In the genomic region with DNA sequence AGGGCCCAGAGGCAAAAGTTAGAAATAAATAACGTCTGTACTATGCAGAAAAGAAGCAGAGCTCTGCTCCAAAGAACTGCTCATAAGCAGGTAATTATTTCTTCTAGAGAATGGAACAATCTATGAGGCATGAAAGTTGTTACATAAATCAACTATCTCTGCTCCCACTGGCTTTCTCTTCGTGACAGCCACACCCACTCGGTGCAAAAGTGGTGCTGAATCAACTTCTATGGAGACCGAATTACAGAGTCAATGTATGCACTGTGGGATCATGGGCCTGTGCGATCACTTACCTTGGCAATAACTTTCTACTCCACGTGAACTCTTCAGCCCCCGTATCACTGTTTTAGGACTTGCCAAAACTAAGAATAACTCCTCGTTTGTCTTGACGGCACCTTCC, we compare ENCODE assay signal across 23 cellular contexts.
A peak's percentile ranks its signal among the peaks of the same experiment; 100 is the strongest.
DNase-seq lines count a peak whose midpoint lies in the region; TF ChIP-seq lines count a peak whose summit lies in the region.
"Had no signal": no experiment of that assay in that cellular context is flagged by ENCODE, and none has a peak within 500 bp of the region (broad histone marks: within the 10 kb centered on the region; RNA-seq: fewer than 3 reads in every experiment).

No MANE protein-coding gene starts in this region.

- DNase-seq in MG63 = peak; percentile 4
- no peak for DNase-seq in epithelial cell of prostate (ENCODE audit: low read depth, low spot score)
- DNase-seq in osteoblast (ENCODE audit: insufficient read length, low spot score, missing footprints) = no peak
- DNase-seq in GM13976 (ENCODE audit: low spot score) = no peak
- no peak for DNase-seq in activated effector memory CD4-positive, alpha-beta T cell treated with anti-CD3 and anti-CD28 coated beads, Interleukin-2, amount 50 U/mL, for 16 hours
- DNase-seq in trophoblast cell = no peak
- DNase-seq in activated T-helper 1 cell treated with anti-CD3 and anti-CD28 coated beads, Interleukin-12 subunit alpha, Interleukin-12 subunit beta, Interleukin-2, Interleukin-4 antibody, amounts not matched to agents 30 ng/mL and 10 ng/mL and 1 ng/mL, durations not matched to agents 14 hours and 24 hours and 36 hours (ENCODE audit: low spot score) = no peak
- DNase-seq: activated CD4-positive, alpha-beta T cell treated with anti-CD3 and anti-CD28 coated beads for 36 hours; CD8-positive, alpha-beta T cell; cortex of kidney; GF-D8; KBM-7; naive thymus-derived CD8-positive, alpha-beta T cell; NCI-H2029; NCI-H446; posterior cingulate gyrus; sigmoid colon; stimulated activated CD4-positive, alpha-beta T cell treated with anti-CD3 and anti-CD28 coated beads, Interleukin-1b, Interleukin-23, amount 100 ng/mL, for 48 hours; stimulated activated naive CD4-positive, alpha-beta T cell treated with Interleukin-2 at 50 U/mL for 16 hours had no signal

- no peaks in the 10 kb centered on the region for H3K9me3 ChIP-seq in DOHH2 (ENCODE audit: control insufficient read depth, insufficient read depth, low read length)
- no peaks in the 10 kb centered on the region for H3K9me3 ChIP-seq in MG63
- H3K9me3 ChIP-seq in osteoblast (ENCODE audit: low read depth, low read length) = no peaks in the 10 kb centered on the region
- H3K9me3 ChIP-seq in trophoblast cell (ENCODE audit: insufficient read depth, low read depth, low read length) = no peaks in the 10 kb centered on the region
- H3K9me3 ChIP-seq: breast epithelium, sigmoid colon had no signal

- H3F3A ChIP-seq in DOHH2 (ENCODE audit: control insufficient read depth, insufficient read depth) = no peaks in the 10 kb centered on the region; the same call in 1 of the 2 replicates

- no peaks in the 10 kb centered on the region for H3K27me3 Mint-ChIP-seq in activated T-helper 1 cell treated with anti-CD3 and anti-CD28 coated beads, Interleukin-12 subunit alpha, Interleukin-12 subunit beta, Interleukin-2, Interleukin-4 antibody, amounts not matched to agents 30 ng/mL and 10 ng/mL and 1 ng/mL, durations not matched to agents 14 hours and 24 hours and 36 hours (ENCODE audit: insufficient read depth)
- H3K27me3 Mint-ChIP-seq: activated CD4-positive, alpha-beta T cell treated with anti-CD3 and anti-CD28 coated beads for 36 hours; naive thymus-derived CD8-positive, alpha-beta T cell had no signal

- H3K4me1 ChIP-seq in DOHH2 (ENCODE audit: control insufficient read depth, low read length) (peaks cover 93% of the 10 kb centered on the region), osteoblast (ENCODE audit: insufficient read depth, low read length) (peaks cover 20% of the 10 kb centered on the region), trophoblast cell (ENCODE audit: control insufficient read depth in 1 of 2, insufficient read depth in 2 of 2, low read length in 2 of 2) (peaks cover 0 to 2% of the 10 kb centered on the region in 2 experiments)
- H3K4me1 ChIP-seq: breast epithelium, sigmoid colon had no signal

- H3K36me3 ChIP-seq in DOHH2 (ENCODE audit: control insufficient read depth, low read length) = no peaks in the 10 kb centered on the region
- no peaks in the 10 kb centered on the region for H3K36me3 ChIP-seq in MG63
- no peaks in the 10 kb centered on the region for H3K36me3 ChIP-seq in osteoblast (ENCODE audit: insufficient read depth, low read length)
- no peaks in the 10 kb centered on the region for H3K36me3 ChIP-seq in trophoblast cell (ENCODE audit: control insufficient read depth in 1 of 2, insufficient read depth in 2 of 2, low read length in 2 of 2)
- H3K36me3 ChIP-seq: breast epithelium, sigmoid colon had no signal

- H3K4ac ChIP-seq in trophoblast cell (ENCODE audit: low read depth, low read length) = no peak overlapping the region

- no peak overlapping the region for H3K4me3 Mint-ChIP-seq in activated T-helper 1 cell treated with anti-CD3 and anti-CD28 coated beads, Interleukin-12 subunit alpha, Interleukin-12 subunit beta, Interleukin-2, Interleukin-4 antibody, amounts not matched to agents 30 ng/mL and 10 ng/mL and 1 ng/mL, durations not matched to agents 14 hours and 24 hours and 36 hours
- H3K4me3 Mint-ChIP-seq: activated CD4-positive, alpha-beta T cell treated with anti-CD3 and anti-CD28 coated beads for 36 hours; CD8-positive, alpha-beta T cell had no signal

- H4K8ac ChIP-seq in trophoblast cell (ENCODE audit: low read depth, low read length) = no peak overlapping the region

- H2BK12ac ChIP-seq in trophoblast cell (ENCODE audit: low read length) = no peak overlapping the region

- no peak overlapping the region for H3K18ac ChIP-seq in trophoblast cell (ENCODE audit: low read length)

- no peak overlapping the region for H4K91ac ChIP-seq in trophoblast cell (ENCODE audit: low read depth, low read length)

- no peak for TF ChIP-seq CTCF in DOHH2 (IDR thresholded peaks at IDR 0.05; ENCODE audit: low read depth, low read length, poor library complexity, severe bottlenecking)
- no peak for TF ChIP-seq CTCF in osteoblast (IDR thresholded peaks at IDR 0.05; ENCODE audit: extremely low read depth, low read depth, low read length)
- no peak for TF ChIP-seq CTCF in GM13976 (IDR thresholded peaks at IDR 0.05; ENCODE audit: borderline replicate concordance, control extremely low read depth, extremely low read depth, insufficient read depth, missing control alignments)

- in situ Hi-C loops in GM13976 (cut with MboI; ENCODE audit: low sequenced_read_pairs, unreplicated experiment) = no loop called here

- no peaks in the 10 kb centered on the region for H3K9me3 Mint-ChIP-seq in activated T-helper 1 cell treated with anti-CD3 and anti-CD28 coated beads, Interleukin-12 subunit alpha, Interleukin-12 subunit beta, Interleukin-2, Interleukin-4 antibody, amounts not matched to agents 30 ng/mL and 10 ng/mL and 1 ng/mL, durations not matched to agents 14 hours and 24 hours and 36 hours
- H3K9me3 Mint-ChIP-seq: CD8-positive, alpha-beta T cell had no signal

- no peaks in the 10 kb centered on the region for H3K9me2 ChIP-seq in DOHH2 (replicated peaks; ENCODE audit: control insufficient read depth, low read length)

- H3K14ac ChIP-seq in trophoblast cell (ENCODE audit: low read length) = no peak overlapping the region

- peak overlapping the region; percentile 79 for H3K4me3 ChIP-seq in DOHH2 (ENCODE audit: low read length)
- H3K4me3 ChIP-seq in MG63 = no peak overlapping the region
- H3K4me3 ChIP-seq in osteoblast (ENCODE audit: insufficient read depth, low read length) = no peak overlapping the region
- H3K4me3 ChIP-seq in trophoblast cell (ENCODE audit: low read depth, low read length) = no peak overlapping the region
- H3K4me3 ChIP-seq: breast epithelium, hepatocyte, lung, sigmoid colon had no signal

- H3K4me2 ChIP-seq in DOHH2 (ENCODE audit: low read length) (peak overlapping the region; percentile 91), osteoblast (ENCODE audit: insufficient read depth, low read length) (no peak overlapping the region), trophoblast cell (ENCODE audit: low read length) (no peak overlapping the region)
- H3K4me2 ChIP-seq: hepatocyte had no signal

- H3K27ac Mint-ChIP-seq in activated T-helper 1 cell treated with anti-CD3 and anti-CD28 coated beads, Interleukin-12 subunit alpha, Interleukin-12 subunit beta, Interleukin-2, Interleukin-4 antibody, amounts not matched to agents 30 ng/mL and 10 ng/mL and 1 ng/mL, durations not matched to agents 14 hours and 24 hours and 36 hours = no peak overlapping the region
- H3K27ac Mint-ChIP-seq: activated CD4-positive, alpha-beta T cell treated with anti-CD3 and anti-CD28 coated beads for 36 hours; CD8-positive, alpha-beta T cell had no signal

- H3K27me3 ChIP-seq in DOHH2 (ENCODE audit: control insufficient read depth, low read length) = no peaks in the 10 kb centered on the region
- H3K27me3 ChIP-seq in MG63 = no peaks in the 10 kb centered on the region
- H3K27me3 ChIP-seq in osteoblast (ENCODE audit: insufficient read depth, low read length) = no peaks in the 10 kb centered on the region
- no peaks in the 10 kb centered on the region for H3K27me3 ChIP-seq in trophoblast cell (ENCODE audit: insufficient read depth, low read length)
- H3K27me3 ChIP-seq: hepatocyte, sigmoid colon had no signal

- intact Hi-C loops in activated T-helper 1 cell treated with anti-CD3 and anti-CD28 coated beads, Interleukin-12 subunit alpha, Interleukin-12 subunit beta, Interleukin-2, Interleukin-4 antibody, amounts not matched to agents 30 ng/mL and 10 ng/mL and 1 ng/mL, durations not matched to agents 14 hours and 24 hours and 36 hours (cut with micrococcal nuclease) = no loop called here

- H3K36me3 Mint-ChIP-seq in activated T-helper 1 cell treated with anti-CD3 and anti-CD28 coated beads, Interleukin-12 subunit alpha, Interleukin-12 subunit beta, Interleukin-2, Interleukin-4 antibody, amounts not matched to agents 30 ng/mL and 10 ng/mL and 1 ng/mL, durations not matched to agents 14 hours and 24 hours and 36 hours (ENCODE audit: low read depth) = no peaks in the 10 kb centered on the region
- H3K36me3 Mint-ChIP-seq: CD8-positive, alpha-beta T cell had no signal

- H3K27ac ChIP-seq in DOHH2 (ENCODE audit: low read depth, low read length) = peak overlapping the region; percentile 91
- H3K27ac ChIP-seq in epithelial cell of prostate = peak overlapping the region; percentile 60
- H3K27ac ChIP-seq in osteoblast (ENCODE audit: low read depth, low read length) = peak overlapping the region; percentile 59
- no peak overlapping the region for H3K27ac ChIP-seq in trophoblast cell (ENCODE audit: low read depth, low read length)
- H3K27ac ChIP-seq: breast epithelium, hepatocyte, sigmoid colon had no signal

- H3K23ac ChIP-seq in trophoblast cell (ENCODE audit: low read length) = no peak overlapping the region

- H2AK5ac ChIP-seq in trophoblast cell (ENCODE audit: low read length) = no peak overlapping the region

- WGBS in trophoblast cell (ENCODE audit: extremely low coverage, insufficient coverage, insufficient read length) = no CpG with 5 or more reads among the region's 9 CpGs

- H4K12ac ChIP-seq in trophoblast cell (ENCODE audit: low read depth, low read length) = no peak overlapping the region

- H3K9ac ChIP-seq in trophoblast cell (ENCODE audit: low read length) = no peak overlapping the region

- H3K4me1 Mint-ChIP-seq in activated T-helper 1 cell treated with anti-CD3 and anti-CD28 coated beads, Interleukin-12 subunit alpha, Interleukin-12 subunit beta, Interleukin-2, Interleukin-4 antibody, amounts not matched to agents 30 ng/mL and 10 ng/mL and 1 ng/mL, durations not matched to agents 14 hours and 24 hours and 36 hours (ENCODE audit: low read depth) = peaks cover 15% of the 10 kb centered on the region

- H3K79me1 ChIP-seq in trophoblast cell (ENCODE audit: low read length) = no peaks in the 10 kb centered on the region

- no peak overlapping the region for H2BK5ac ChIP-seq in trophoblast cell (ENCODE audit: low read depth, low read length, poor library complexity)

- H3K79me2 ChIP-seq in DOHH2 (ENCODE audit: control insufficient read depth, low read length) (peaks cover 7% of the 10 kb centered on the region; the same call in 1 of the 2 replicates), osteoblast (ENCODE audit: insufficient read depth, low read length) (no peaks in the 10 kb centered on the region), trophoblast cell (ENCODE audit: control insufficient read depth, insufficient read depth, low read length, poor library complexity) (no peaks in the 10 kb centered on the region)
- H3K79me2 ChIP-seq: hepatocyte had no signal

- H2BK120ac ChIP-seq in trophoblast cell (ENCODE audit: insufficient read depth, low read length, poor library complexity) = no peak overlapping the region

- H4K20me1 ChIP-seq in DOHH2 (ENCODE audit: control insufficient read depth, insufficient read depth, low read depth, low read length) (no peaks in the 10 kb centered on the region), osteoblast (ENCODE audit: insufficient read depth, low read length) (no peaks in the 10 kb centered on the region)

- H2AFZ ChIP-seq in osteoblast (ENCODE audit: low read length) = no peak overlapping the region
- no peak overlapping the region for H2AFZ ChIP-seq in trophoblast cell (ENCODE audit: insufficient read depth, low read length, poor library complexity)
- H2AFZ ChIP-seq: hepatocyte had no signal
